In genomic region chr4:2281575-2282343, GRCh38 we compare ENCODE assay signal across 8 cellular contexts.
DNase-seq lines count a peak whose midpoint lies in the region; ATAC-seq and TF ChIP-seq lines count a peak whose summit lies in the region.

No MANE protein-coding gene starts in this region.

- peaks cover 2% of the 10 kb centered on the region for H3K36me3 Mint-ChIP-seq in T-helper 2 cell treated with Interferon-gamma antibody and Interleukin-4, amounts not matched to agents 5 μg/mL and 100 μg/mL, for 36 hours (ENCODE audit: low read depth)

- ATAC-seq in HG02610 (IDR thresholded peaks at IDR 0.05; ENCODE audit: unreplicated experiment) (peak; percentile 62), HG03095 (IDR thresholded peaks at IDR 0.05; ENCODE audit: unreplicated experiment) (no peak)

- peak; percentile 37; the same call in 2 of the 3 replicates for TF ChIP-seq CTCF in GM12872 (IDR thresholded peaks at IDR 0.05; ENCODE audit: insufficient read depth, low read depth, low read length)

- peak overlapping the region; percentile 83 for H3K27ac Mint-ChIP-seq in T-helper 2 cell treated with Interferon-gamma antibody and Interleukin-4, amounts not matched to agents 5 μg/mL and 100 μg/mL, for 36 hours

- H3K27me3 Mint-ChIP-seq in T-helper 2 cell treated with Interferon-gamma antibody and Interleukin-4, amounts not matched to agents 5 μg/mL and 100 μg/mL, for 36 hours (ENCODE audit: low read depth): no peaks in the 10 kb centered on the region

- peaks cover 29% of the 10 kb centered on the region for H3K4me1 Mint-ChIP-seq in T-helper 2 cell treated with Interferon-gamma antibody and Interleukin-4, amounts not matched to agents 5 μg/mL and 100 μg/mL, for 36 hours (ENCODE audit: low read depth)

- peak overlapping the region; percentile 69 for H3K4me3 Mint-ChIP-seq in T-helper 2 cell treated with Interferon-gamma antibody and Interleukin-4, amounts not matched to agents 5 μg/mL and 100 μg/mL, for 36 hours

- peak; percentile 71 for DNase-seq in T-helper 2 cell treated with Interferon-gamma antibody and Interleukin-4, amounts not matched to agents 5 μg/mL and 100 μg/mL, for 36 hours (ENCODE audit: low spot score)
- DNase-seq in central memory CD4-positive, alpha-beta T cell: peak; percentile 95
- DNase-seq in stimulated activated CD4-positive, alpha-beta T cell treated with anti-CD3 and anti-CD28 coated beads, TNF-alpha, amount 100 ng/mL, for 4 hours (ENCODE audit: low read depth in 3 of 3): peak in 2 of 3 experiments; percentile 15 to 60
- DNase-seq in epidermal melanocyte (ENCODE audit: insufficient read length, low spot score) (no peak), AG08395 (ENCODE audit: low spot score) (no peak)

- no peaks in the 10 kb centered on the region for H3K9me3 Mint-ChIP-seq in T-helper 2 cell treated with Interferon-gamma antibody and Interleukin-4, amounts not matched to agents 5 μg/mL and 100 μg/mL, for 36 hours

Comparison
In these comparisons a context has a peak if more than half of its experiments do, and no peak if none do; other contexts are left out.
1. DNase-seq: peak in T-helper 2 cell treated with Interferon-gamma antibody and Interleukin-4, amounts not matched to agents 5 μg/mL and 100 μg/mL, for 36 hours (single experiment), central memory CD4-positive, alpha-beta T cell (single experiment) and stimulated activated CD4-positive, alpha-beta T cell treated with anti-CD3 and anti-CD28 coated beads, TNF-alpha, amount 100 ng/mL, for 4 hours (2 of 3); none in epidermal melanocyte (single experiment) and AG08395 (single experiment).